Comparison of ENCODE assay signal across 16 cellular contexts in genomic region chr1:27596261-27596660, GRCh38. TPM values are rescaled to one million over a fixed set of nuclear protein-coding genes. Genes with fewer than 3 reads are reported as not detected.
DNase-seq lines count a peak whose midpoint lies in the region; ATAC-seq, FAIRE-seq and TF ChIP-seq lines count a peak whose summit lies in the region.
"Had no signal": no experiment of that assay in that cellular context is flagged by ENCODE, and none has a peak within 500 bp of the region (broad histone marks: within the 10 kb centered on the region; RNA-seq: fewer than 3 reads in every experiment).

No MANE protein-coding gene starts in this region.

- peak overlapping the region; percentile 67 for H2AK9ac ChIP-seq in IMR-90 (replicated peaks; ENCODE audit: low read depth, low read length, poor library complexity)

- H3K56ac ChIP-seq in IMR-90 (ENCODE audit: extremely low read depth, insufficient read depth, low read length), result no peak overlapping the region

- H3K27me3 ChIP-seq in IMR-90 (ENCODE audit: control insufficient read depth, insufficient read depth, low read length) (no peaks in the 10 kb centered on the region), hepatocyte (no peaks in the 10 kb centered on the region), suprapubic skin (no peaks in the 10 kb centered on the region)

- no peak overlapping the region for H2BK20ac ChIP-seq in IMR-90 (ENCODE audit: low read depth, low read length)

- 0 out of 2 replicates have a peak overlapping the region, but pooled peaks have one; percentile 25 for H3K14ac ChIP-seq in IMR-90 (replicated peaks; ENCODE audit: low read depth, low read length)

- H3K27ac ChIP-seq in IMR-90 (ENCODE audit: insufficient read depth, low read length) (no peak overlapping the region), SK-N-MC (peak overlapping the region; percentile 45; the same call in 1 of the 2 replicates), hepatocyte (no peak overlapping the region), suprapubic skin (peak overlapping the region; percentile 33)

- H3K9me1 ChIP-seq in IMR-90 (ENCODE audit: insufficient read depth, low read length), result peaks cover 32% of the 10 kb centered on the region

- dilution Hi-C loops in IMR-90 (cut with HindIII; ENCODE audit: low sequenced_read_pairs, unreplicated experiment), result no loop called here

- H3K79me2 ChIP-seq in hepatocyte, result peaks cover 100% of the 10 kb centered on the region

- no peak overlapping the region for H3K18ac ChIP-seq in IMR-90 (ENCODE audit: low read depth, low read length)

- TF ChIP-seq CTCF in IMR-90 (conservative IDR thresholded peaks at IDR 0.05; ENCODE audit: low read depth, low read length) (no peak), hepatocyte (IDR thresholded peaks at IDR 0.05; ENCODE audit: poor library complexity) (no peak), suprapubic skin (IDR thresholded peaks at IDR 0.05) (no peak), GM10248 (IDR thresholded peaks at IDR 0.05; ENCODE audit: control extremely low read depth, extremely low read depth, low read depth, missing control alignments) (no peak)

- WGBS in IMR-90 (ENCODE audit: extremely low coverage in 2 of 2, insufficient read length in 1 of 2), 2 experiments, result 53% methylated on average over 5 of the region's 9 CpGs; no CpG with 5 or more reads in 1 of the 2 experiments
- 41% methylated on average over 9 of the region's 9 CpGs for WGBS in hepatocyte (ENCODE audit: low lambda C conversion rate, missing lambda C conversion rate)
- 30% methylated on average over 9 of the region's 9 CpGs for WGBS in suprapubic skin

- no peak for ATAC-seq in IMR-90 (ENCODE audit: low read depth)

- H2AK5ac ChIP-seq in IMR-90 (ENCODE audit: low read depth, low read length), result peak overlapping the region; percentile 70

- peak overlapping the region; percentile 47; the same call in 1 of the 2 replicates for H3K4ac ChIP-seq in IMR-90 (ENCODE audit: low read depth, low read length)

- TF ChIP-seq POLR2A in IMR-90 (IDR thresholded peaks at IDR 0.05; ENCODE audit: low read depth, low read length), result no peak
- no peak for TF ChIP-seq POLR2A in suprapubic skin (IDR thresholded peaks at IDR 0.05)

- intact Hi-C loops in IMR-90 (cut with micrococcal nuclease), result no loop called here

- TF ChIP-seq EP300 in suprapubic skin (IDR thresholded peaks at IDR 0.05), result no peak

- no peak overlapping the region for H3K4me3 ChIP-seq in IMR-90 (ENCODE audit: insufficient read depth, low read depth, low read length)
- peak overlapping the region; percentile 16; the same call in 1 of the 2 replicates for H3K4me3 ChIP-seq in SK-N-MC
- no peak overlapping the region for H3K4me3 ChIP-seq in hepatocyte
- H3K4me3 ChIP-seq in suprapubic skin, result no peak overlapping the region

- CTCF ChIA-PET in IMR-90 (lab: Yijun Ruan, JAX) (no interaction called here), GM10248 (lab: Yijun Ruan, JAX) (interaction anchor here (0.8 to 9.4 kb wide), 10 partner anchors 9 to 195 kb away, joined by 3 to 82 read pairs (median 4); no protein-coding TSS in a partner anchor)

- H3K36me3 ChIP-seq in IMR-90 (ENCODE audit: control insufficient read depth, insufficient read depth, low read length) (peaks cover 3% of the 10 kb centered on the region; the same call in 1 of the 2 replicates), SK-N-MC (ENCODE audit: insufficient read depth, low read length) (no peaks in the 10 kb centered on the region), hepatocyte (replicated peaks; ENCODE audit: insufficient read depth, low read depth) (no peaks in the 10 kb centered on the region), suprapubic skin (peaks cover 3% of the 10 kb centered on the region)

- TF ChIP-seq RAD21 in IMR-90 (IDR thresholded peaks at IDR 0.05; ENCODE audit: low read length), result no peak

- H3K9me3 ChIP-seq in IMR-90 (ENCODE audit: control insufficient read depth, insufficient read depth, low read length) (no peaks in the 10 kb centered on the region), SK-N-MC (ENCODE audit: low read depth, low read length) (no peaks in the 10 kb centered on the region), hepatocyte (ENCODE audit: low read depth) (no peaks in the 10 kb centered on the region), suprapubic skin (no peaks in the 10 kb centered on the region)

- peak overlapping the region; percentile 28 for H3K9ac ChIP-seq in IMR-90 (ENCODE audit: low read depth, low read length)
- H3K9ac ChIP-seq in SK-N-MC (ENCODE audit: insufficient read length), result peak overlapping the region; percentile 3

- FAIRE-seq in RCC 7860 (lab: Jason Lieb, UNC), result no peak

- POLR2A ChIA-PET in IMR-90 (lab: Charles Lee; ENCODE audit: unreplicated experiment) (no interaction called here), GM10248 (lab: Yijun Ruan, JAX) (no interaction called here)

- H3K23ac ChIP-seq in IMR-90 (ENCODE audit: low read depth, low read length), result 0 out of 2 replicates have a peak overlapping the region, but pooled peaks have one; percentile 42

- H4K8ac ChIP-seq in IMR-90 (ENCODE audit: low read depth in 2 of 2, low read length in 2 of 2), result peak overlapping the region in 1 of 2 experiments; percentile 40; a peak in 1 of 4 replicates

- H4K91ac ChIP-seq in IMR-90 (ENCODE audit: insufficient read depth, low read depth, low read length), result no peak overlapping the region

- H4K20me1 ChIP-seq in IMR-90 (ENCODE audit: insufficient read depth, low read length), result peaks cover 97% of the 10 kb centered on the region
- peaks cover 100% of the 10 kb centered on the region for H4K20me1 ChIP-seq in hepatocyte (ENCODE audit: insufficient read depth, poor library complexity, severe bottlenecking)

- in situ Hi-C loops in IMR-90 (cut with MboI; ENCODE audit: low sequenced_read_pairs), result no loop called here

- no peak overlapping the region for H2BK15ac ChIP-seq in IMR-90 (ENCODE audit: low read depth, low read length)

- no peak overlapping the region for H2BK120ac ChIP-seq in IMR-90 (ENCODE audit: low read depth, low read length)

- H3K4me1 ChIP-seq in IMR-90 (ENCODE audit: control insufficient read depth, insufficient read depth, low read length) (peaks cover 68% of the 10 kb centered on the region), hepatocyte (ENCODE audit: insufficient read depth) (peaks cover 89% of the 10 kb centered on the region), suprapubic skin (peaks cover 99% of the 10 kb centered on the region)

- no peak for DNase-seq in IMR-90
- no peak for DNase-seq in SK-N-MC (ENCODE audit: low read depth, low spot score)
- no peak for DNase-seq in hepatocyte (ENCODE audit: low spot score)
- DNase-seq in suprapubic skin (ENCODE audit: low spot score in 2 of 2), result no peak
- DNase-seq in RCC 7860 (ENCODE audit: low spot score), result no peak
- DNase-seq in NOMO-1 (lab: John Stamatoyannopoulos, UW; ENCODE audit: unreplicated experiment in 2 of 2), result no peak
- no peak for DNase-seq in GM10248 (ENCODE audit: extremely low spot score)
- DNase-seq: activated CD4-positive, CD25-positive, alpha-beta regulatory T cell; activated gamma-delta T cell; CD4-positive, alpha-beta T cell; effector CD8-positive, alpha-beta T cell; midbrain; NCI-H1048; NCI-H2171; occipital lobe had no signal

- H3K9me2 ChIP-seq in hepatocyte (replicated peaks; ENCODE audit: insufficient read depth), result no peaks in the 10 kb centered on the region

- H3K4me2 ChIP-seq in IMR-90 (ENCODE audit: low read depth, low read length), result no peak overlapping the region
- peak overlapping the region; percentile 47 for H3K4me2 ChIP-seq in hepatocyte

- BruUV-seq in IMR-90 (replicated peaks; lab: Mats Ljungman, UMichigan), result no TSS peak

- H2AFZ ChIP-seq in IMR-90 (replicated peaks; ENCODE audit: low read length, poor library complexity) (no peak overlapping the region), hepatocyte (no peak overlapping the region)

- H2BK5ac ChIP-seq in IMR-90 (ENCODE audit: low read depth, low read length, poor library complexity, severe bottlenecking), result no peak overlapping the region

- no peak overlapping the region for H4K5ac ChIP-seq in IMR-90 (ENCODE audit: low read depth, low read length)

- peaks cover 39 to 98% of the 10 kb centered on the region in 2 experiments for H3K79me1 ChIP-seq in IMR-90 (ENCODE audit: low read depth in 1 of 2, low read length in 2 of 2)

TF ChIP-seq in IMR-90, 13 proteins besides CTCF, POLR2A, EP300 and RAD21 (continues in another document):
- TF ChIP-seq RCOR1 (IDR thresholded peaks at IDR 0.05; ENCODE audit: insufficient replicate concordance, low read length) (no peak), CEBPB (IDR thresholded peaks at IDR 0.05; ENCODE audit: low read depth, low read length) (no peak), CHD1 (IDR thresholded peaks at IDR 0.05; ENCODE audit: low read depth, low read length) (no peak)
- TF ChIP-seq, protein P1, sequence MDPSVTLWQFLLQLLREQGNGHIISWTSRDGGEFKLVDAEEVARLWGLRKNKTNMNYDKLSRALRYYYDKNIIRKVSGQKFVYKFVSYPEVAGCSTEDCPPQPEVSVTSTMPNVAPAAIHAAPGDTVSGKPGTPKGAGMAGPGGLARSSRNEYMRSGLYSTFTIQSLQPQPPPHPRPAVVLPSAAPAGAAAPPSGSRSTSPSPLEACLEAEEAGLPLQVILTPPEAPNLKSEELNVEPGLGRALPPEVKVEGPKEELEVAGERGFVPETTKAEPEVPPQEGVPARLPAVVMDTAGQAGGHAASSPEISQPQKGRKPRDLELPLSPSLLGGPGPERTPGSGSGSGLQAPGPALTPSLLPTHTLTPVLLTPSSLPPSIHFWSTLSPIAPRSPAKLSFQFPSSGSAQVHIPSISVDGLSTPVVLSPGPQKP (IDR thresholded peaks at IDR 0.05; ENCODE audit: borderline replicate concordance, low read depth, low read length), result no peak
- TF ChIP-seq, protein P2, sequence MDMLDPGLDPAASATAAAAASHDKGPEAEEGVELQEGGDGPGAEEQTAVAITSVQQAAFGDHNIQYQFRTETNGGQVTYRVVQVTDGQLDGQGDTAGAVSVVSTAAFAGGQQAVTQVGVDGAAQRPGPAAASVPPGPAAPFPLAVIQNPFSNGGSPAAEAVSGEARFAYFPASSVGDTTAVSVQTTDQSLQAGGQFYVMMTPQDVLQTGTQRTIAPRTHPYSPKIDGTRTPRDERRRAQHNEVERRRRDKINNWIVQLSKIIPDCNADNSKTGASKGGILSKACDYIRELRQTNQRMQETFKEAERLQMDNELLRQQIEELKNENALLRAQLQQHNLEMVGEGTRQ (IDR thresholded peaks at IDR 0.05; ENCODE audit: low read depth, low read length), result no peak

RNA-seq across cellular contexts. Expression of gene AHDC1, which starts 7.7 kb away (rescaled TPM):
- total RNA-seq in IMR-90 (2012; rRNA removed) (1.7 and 2.0 TPM in 2 replicates), hepatocyte (6.7 and 13.3 TPM in 2 replicates), suprapubic skin (100 to 1,000 TPM in 1 of 4 donors, 10 to 100 TPM in 3; 46.7 to 103 (median 60.1) TPM)
- polyA plus RNA-seq in IMR-90 (2012; rRNA removed) (11.6 and 16.1 TPM in 2 replicates), hepatocyte (12.2 and 14.4 TPM in 2 replicates)
- 4.9 and 11.5 TPM in 2 replicates for polyA plus RNA-seq in IMR-90 (2012; cell fraction: cytosol; rRNA removed)
- polyA plus RNA-seq in IMR-90 (2012; cell fraction: nucleus; rRNA removed; ENCODE audit: low replicate concordance), result 25.9 and 46.8 TPM in 2 replicates

RNA-seq across cellular contexts. Expression of gene FGR, which starts 38.7 kb away (rescaled TPM):
- total RNA-seq in IMR-90 (2012; rRNA removed) (not detected in 2 replicates), hepatocyte (0.28 and 0.73 TPM in 2 replicates), suprapubic skin (1 to 10 TPM; 3.0 to 9.2 (median 5.9) TPM)
- polyA plus RNA-seq in IMR-90 (2012; rRNA removed) (not detected in 2 replicates), hepatocyte (0.28 TPM in 1 of 2 replicates, not detected in the other)
- polyA plus RNA-seq in IMR-90 (2012; cell fraction: cytosol; rRNA removed), result not detected in 2 replicates
- polyA plus RNA-seq in IMR-90 (2012; cell fraction: nucleus; rRNA removed; ENCODE audit: low replicate concordance), result 0.08 TPM in 1 of 2 replicates, not detected in the other
- total RNA-seq: HT-29 had no signal

Comparison
In these comparisons a context has a peak if more than half of its experiments do, and no peak if none do; other contexts are left out.
1. H3K27ac ChIP-seq: peak in SK-N-MC (single experiment) and suprapubic skin (single experiment); none in IMR-90 (single experiment) and hepatocyte (single experiment).